Comparison of ENCODE assay signal across 26 cellular contexts in genomic region chr1:29729281-29729680, GRCh38.
"Had no signal": no experiment of that assay in that cellular context is flagged by ENCODE, and none has a peak within 500 bp of the region (broad histone marks: within the 10 kb centered on the region; RNA-seq: fewer than 3 reads in every experiment).

No MANE protein-coding gene starts in this region.

- DNase-seq: activated effector memory CD4-positive, alpha-beta T cell treated with anti-CD3 and anti-CD28 coated beads, Interleukin-2, amount 50 U/mL, for 16 hours; activated effector memory CD4-positive, alpha-beta T cell treated with Interleukin-2 at 50 U/mL for 16 hours; activated gamma-delta T cell; activated gamma-delta T cell treated with Interleukin-2 at 50 U/mL for 16 hours; activated naive CD4-positive, alpha-beta T cell; activated naive CD4-positive, alpha-beta T cell treated with anti-CD3 and anti-CD28 coated beads for 36 hours; activated naive CD4-positive, alpha-beta T cell treated with anti-CD3 and anti-CD28 coated beads, Interleukin-2, amount 10 ng/mL, durations not matched to agents 7 days and 5 days; activated naive CD4-positive, alpha-beta T cell treated with anti-CD3 and anti-CD28 coated beads, Interleukin-2, amount 50 U/mL, for 16 hours; activated naive CD4-positive, alpha-beta T cell treated with Interleukin-2 at 50 U/mL for 16 hours; activated naive CD8-positive, alpha-beta T cell treated with anti-CD3 and anti-CD28 coated beads for 36 hours; activated naive CD8-positive, alpha-beta T cell treated with anti-CD3 and anti-CD28 coated beads, Interleukin-2, amount 10 ng/mL, durations not matched to agents 7 days and 5 days; activated naive CD8-positive, alpha-beta T cell treated with anti-CD3 and anti-CD28 coated beads, Interleukin-2, amount 50 U/mL, for 24 hours; activated T-cell treated with anti-CD3 and anti-CD28 coated beads, Interleukin-2, amount 50 U/mL, for 1 hour; activated T-cell treated with anti-CD3 and anti-CD28 coated beads, Interleukin-2, amount 50 U/mL, for 24 hours; activated T-cell treated with anti-CD3 and anti-CD28 coated beads, Interleukin-2, amount 50 U/mL, for 4 hours; activated T-cell treated with anti-CD3 and anti-CD28 coated beads, Interleukin-2, amount 50 U/mL, for 48 hours; activated T-cell treated with anti-CD3 and anti-CD28 coated beads, Interleukin-2, amount 50 U/mL, for 72 hours; adrenal gland; amniotic stem cell; amygdala; anterior cingulate cortex; aorta; body of pancreas; brain microvascular endothelial cell; central memory CD4-positive, alpha-beta T cell; cerebellar nuclear complex had no signal
